9 cellular contexts compared by ENCODE assay signal in the genomic region with DNA sequence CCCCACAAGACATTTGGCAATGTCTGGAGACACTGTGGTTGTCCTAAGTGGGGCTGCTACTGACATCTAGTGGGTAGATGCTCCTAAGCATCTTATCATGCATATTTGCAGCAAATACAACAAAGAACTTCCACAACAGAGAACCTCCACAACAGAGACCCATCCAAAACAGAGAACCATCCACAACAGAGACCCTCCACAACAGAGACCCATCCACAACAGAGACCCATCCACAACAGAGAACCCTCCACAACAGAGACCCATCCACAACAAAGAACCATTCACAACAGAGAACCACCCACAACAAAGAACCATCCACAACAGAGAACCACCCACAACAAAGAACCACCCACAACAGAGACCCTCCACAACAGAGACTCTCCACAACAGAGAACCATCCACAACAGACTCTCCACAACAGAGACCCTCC.
DNase-seq lines count a peak whose midpoint lies in the region; ATAC-seq and TF ChIP-seq lines count a peak whose summit lies in the region.
"Had no signal": no experiment of that assay in that cellular context is flagged by ENCODE, and none has a peak within 500 bp of the region (broad histone marks: within the 10 kb centered on the region; RNA-seq: fewer than 3 reads in every experiment).

No MANE protein-coding gene starts in this region.

- peak; percentile 67 for ATAC-seq in central memory CD8-positive, alpha-beta T cell (replicated peaks; ENCODE audit: extremely low read depth, poor library complexity, severe bottlenecking)
- ATAC-seq in memory B cell (ENCODE audit: low read depth) (peak; percentile 87), GM18858 (IDR thresholded peaks at IDR 0.05; ENCODE audit: unreplicated experiment) (no peak), GM19395 (IDR thresholded peaks at IDR 0.05; ENCODE audit: unreplicated experiment) (no peak), GM21360 (IDR thresholded peaks at IDR 0.05; ENCODE audit: unreplicated experiment) (no peak)

- CTCF ChIA-PET in GM10248 (lab: Yijun Ruan, JAX) (interaction anchor here (0.7 to 2.7 kb wide), 14 partner anchors 11 to 278 kb away, joined by 3 to 31 read pairs (median 4); a partner anchor contains a TSS), RWPE1 (lab: Yijun Ruan, JAX) (interaction anchor here (0.8 to 2.4 kb wide), 5 partner anchors 9 to 120 kb away, joined by 3 to 13 read pairs (median 5); a partner anchor contains a TSS)

- peak; percentile 65 for TF ChIP-seq CTCF in AG10803 (conservative IDR thresholded peaks at IDR 0.05; ENCODE audit: low read length)
- peak; percentile 59 for TF ChIP-seq CTCF in GM10248 (IDR thresholded peaks at IDR 0.05; ENCODE audit: control extremely low read depth, extremely low read depth, low read depth, missing control alignments)
- TF ChIP-seq CTCF in RWPE1 (conservative IDR thresholded peaks at IDR 0.05; ENCODE audit: low read depth), result peak; percentile 56

- H3K27ac Mint-ChIP-seq in central memory CD8-positive, alpha-beta T cell (ENCODE audit: low read depth), result peak overlapping the region; percentile 47
- H3K27ac Mint-ChIP-seq in memory B cell, result no peak overlapping the region

- DNase-seq in AG10803 (ENCODE audit: low read depth) (peak; percentile 50), GM10248 (ENCODE audit: extremely low spot score) (no peak), RWPE1 (ENCODE audit: low spot score) (peak; percentile 48), memory B cell (ENCODE audit: low spot score in 2 of 2) (peak in 1 of 2 donors; percentile 46)
- peak in 1 of 2 donors; percentile 47 for DNase-seq in central memory CD8-positive, alpha-beta T cell (ENCODE audit: low spot score in 2 of 2)

- POLR2A ChIA-PET in GM10248 (lab: Yijun Ruan, JAX), result interaction anchor here (0.7 kb wide), 1 partner anchor 41 kb away, joined by 6 read pairs; no protein-coding TSS in a partner anchor
- POLR2A ChIA-PET in RWPE1 (lab: Yijun Ruan, JAX; ENCODE audit: low non-redundant PET), result no interaction called here

- H3K27me3 Mint-ChIP-seq in central memory CD8-positive, alpha-beta T cell, result no peaks in the 10 kb centered on the region
- no peaks in the 10 kb centered on the region for H3K27me3 Mint-ChIP-seq in memory B cell

- peaks cover 30% of the 10 kb centered on the region for H3K36me3 Mint-ChIP-seq in central memory CD8-positive, alpha-beta T cell (ENCODE audit: insufficient read depth)
- peaks cover 28% of the 10 kb centered on the region for H3K36me3 Mint-ChIP-seq in memory B cell

- no peak overlapping the region for H3K27ac ChIP-seq in RWPE1
- H3K27ac ChIP-seq: parathyroid adenoma had no signal

- H3K4me3 ChIP-seq in AG10803 (ENCODE audit: low read length), result no peak overlapping the region

- peaks cover 19% of the 10 kb centered on the region for H3K4me1 Mint-ChIP-seq in central memory CD8-positive, alpha-beta T cell
- peaks cover 5% of the 10 kb centered on the region for H3K4me1 Mint-ChIP-seq in memory B cell

- no peaks in the 10 kb centered on the region for H3K9me3 Mint-ChIP-seq in central memory CD8-positive, alpha-beta T cell
- H3K9me3 Mint-ChIP-seq in memory B cell, result no peaks in the 10 kb centered on the region

- no peak overlapping the region for H3K4me3 Mint-ChIP-seq in central memory CD8-positive, alpha-beta T cell
- no peak overlapping the region for H3K4me3 Mint-ChIP-seq in memory B cell

Comparison
In these comparisons a context has a peak if more than half of its experiments do, and no peak if none do; other contexts are left out.
1. ATAC-seq: peak in central memory CD8-positive, alpha-beta T cell (single experiment) and memory B cell (single experiment); none in GM18858 (single experiment), GM19395 (single experiment) and GM21360 (single experiment).
2. Peak in every context shown above with its lines, with median percentiles within 50 percentile points of each other: CTCF ChIP-seq.